In genomic region chr15:69244798-69245197, GRCh38 we compare ENCODE assay signal across 30 cellular contexts. TPM values are rescaled to one million over a fixed set of nuclear protein-coding genes. Genes with fewer than 3 reads are reported as not detected.
"Had no signal": no experiment of that assay in that cellular context is flagged by ENCODE, and none has a peak within 500 bp of the region (broad histone marks: within the 10 kb centered on the region; RNA-seq: fewer than 3 reads in every experiment).

No MANE protein-coding gene starts in this region.

- DNase-seq: activated B cell treated with CpG ODN at 0.5 μM for 24 hours; activated CD4-positive, alpha-beta T cell treated with anti-CD3 and anti-CD28 coated beads for 48 hours; activated CD4-positive, alpha-beta T cell treated with anti-CD3 and anti-CD28 coated beads, Interleukin-2, amount 50 U/mL, for 1 hour; activated CD4-positive, alpha-beta T cell treated with anti-CD3 and anti-CD28 coated beads, Interleukin-2, amount 50 U/mL, for 48 hours; activated CD8-positive, alpha-beta memory T cell treated with anti-CD3 and anti-CD28 coated beads for 24 hours; activated CD8-positive, alpha-beta T cell treated with anti-CD3 and anti-CD28 coated beads for 36 hours; activated effector memory CD4-positive, alpha-beta T cell treated with Interleukin-2 at 50 U/mL for 16 hours; activated gamma-delta T cell treated with Interleukin-2 at 50 U/mL for 16 hours; activated naive CD4-positive, alpha-beta T cell treated with anti-CD3 and anti-CD28 coated beads, Interleukin-2, amount 50 U/mL, for 16 hours; activated naive CD4-positive, alpha-beta T cell treated with Interleukin-2 at 50 U/mL for 16 hours; activated T-cell treated with anti-CD3 and anti-CD28 coated beads, Interleukin-2, amount 50 U/mL, for 4 hours; amygdala; aorta; central memory CD4-positive, alpha-beta T cell; cerebellar nuclear complex; colonic mucosa; effector CD8-positive, alpha-beta T cell; esophagus squamous epithelium; foreskin fibroblast; glutamatergic neuron; T-helper 1 cell; T-helper 17 cell; T1000; WERI-Rb-1 had no signal

- H3K9me3 ChIP-seq: breast epithelium, colonic mucosa, esophagus squamous epithelium had no signal

- H3K27me3 ChIP-seq: breast epithelium, cardiac muscle cell, colonic mucosa, esophagus squamous epithelium had no signal

- H3K4me1 ChIP-seq: breast epithelium, colonic mucosa, esophagus squamous epithelium had no signal

- ATAC-seq: activated CD4-positive, CD25-positive, alpha-beta regulatory T cell treated with anti-CD3 and anti-CD28 coated beads, Interleukin-2, amount 50 U/mL, for 24 hours; activated CD8-positive, alpha-beta T cell treated with anti-CD3 and anti-CD28 coated beads for 36 hours; activated T-cell treated with anti-CD3 and anti-CD28 coated beads, Interleukin-2, amount 50 U/mL, for 4 hours; activated T-helper 17 cell treated with anti-CD3 and anti-CD28 coated beads, Interleukin-2, amount 50 U/mL, for 72 hours; T-helper 17 cell had no signal

- H3K36me3 ChIP-seq: breast epithelium, cardiac muscle cell, colonic mucosa, esophagus squamous epithelium, WERI-Rb-1 had no signal

- H3K4me3 ChIP-seq: breast epithelium, cardiac muscle cell, colonic mucosa, esophagus squamous epithelium had no signal

- H3K27ac ChIP-seq: breast epithelium, cardiac muscle cell, colonic mucosa, epithelial cell of prostate, esophagus squamous epithelium, WERI-Rb-1 had no signal

RNA-seq across cellular contexts. Expression of gene PAQR5, which starts 53.9 kb away (rescaled TPM):
- total RNA-seq: activated B cell treated with CpG ODN at 0.5 μM for 24 hours; activated T-helper 17 cell treated with anti-CD3 and anti-CD28 coated beads, Interleukin-2, amount 50 U/mL, for 72 hours; dermis microvascular lymphatic vessel endothelial cell; T-helper 17 cell had no signal
